In the genomic region with DNA sequence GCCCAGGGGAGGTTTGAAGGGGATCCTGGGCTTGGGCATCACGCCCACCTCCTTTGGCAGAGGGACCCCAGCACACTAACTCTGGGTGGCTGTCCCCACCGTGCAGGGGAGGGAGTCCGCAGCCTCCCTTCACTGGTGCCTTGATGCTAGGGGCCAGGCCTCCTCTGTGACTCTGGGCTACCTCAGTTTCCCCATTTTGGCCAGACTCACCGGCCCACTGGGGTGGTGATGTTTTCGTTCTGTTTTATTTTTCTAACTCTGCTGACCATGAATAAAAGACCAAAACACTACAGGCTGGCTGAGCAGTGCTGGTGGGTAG, we compare ENCODE assay signal across 8 cellular contexts. TPM values are rescaled to one million over a fixed set of nuclear protein-coding genes. Genes with fewer than 3 reads are reported as not detected.
DNase-seq lines count a peak whose midpoint lies in the region; FAIRE-seq and TF ChIP-seq lines count a peak whose summit lies in the region.

No MANE protein-coding gene starts in this region.

- CTCF ChIA-PET in Calu3 (lab: Charles Lee), result no interaction called here

- peak overlapping the region; percentile 90 for H2BK120ac ChIP-seq in trophoblast cell (ENCODE audit: insufficient read depth, low read length, poor library complexity)

- no peaks in the 10 kb centered on the region for H3K9me3 ChIP-seq in Peyer's patch
- H3K9me3 ChIP-seq in trophoblast cell (ENCODE audit: insufficient read depth, low read depth, low read length), result peaks cover 1% of the 10 kb centered on the region

- H3K23ac ChIP-seq in trophoblast cell (ENCODE audit: low read length), result no peak overlapping the region

- H3K27me3 ChIP-seq in Peyer's patch (no peaks in the 10 kb centered on the region), trophoblast cell (ENCODE audit: insufficient read depth, low read length) (no peaks in the 10 kb centered on the region)

- peaks cover 0 to 7% (median 0%) of the 10 kb centered on the region in 3 donors for H3K36me3 ChIP-seq in Peyer's patch
- H3K36me3 ChIP-seq in trophoblast cell (ENCODE audit: control insufficient read depth in 1 of 2, insufficient read depth in 2 of 2, low read length in 2 of 2), result peaks cover 35 to 39% of the 10 kb centered on the region in 2 experiments

- no CpG with 5 or more reads among the region's 5 CpGs for WGBS in trophoblast cell (ENCODE audit: extremely low coverage, insufficient coverage, insufficient read length)

- H3K27me3 Mint-ChIP-seq in Calu3 (ENCODE audit: unreplicated experiment), result no peaks in the 10 kb centered on the region

- H3K4me3 ChIP-seq in Peyer's patch (peak overlapping the region; percentile 30 to 71 (median 64)), epithelial cell of esophagus (ENCODE audit: low read length) (peak overlapping the region; percentile 81), trophoblast cell (ENCODE audit: low read depth, low read length) (no peak overlapping the region)

- H3K9ac ChIP-seq in trophoblast cell (ENCODE audit: low read length), result peak overlapping the region; percentile 2

- peak overlapping the region; percentile 79 for H3K4me3 Mint-ChIP-seq in Calu3 (ENCODE audit: low read depth, unreplicated experiment)

- no peak for TF ChIP-seq POLR2A in Peyer's patch (IDR thresholded peaks at IDR 0.05)

- no peak for TF ChIP-seq CTCF in Calu3 (IDR thresholded peaks at IDR 0.05; ENCODE audit: unreplicated experiment)
- TF ChIP-seq CTCF in Peyer's patch (IDR thresholded peaks at IDR 0.05), result no peak
- TF ChIP-seq CTCF in epithelial cell of esophagus (IDR thresholded peaks at IDR 0.05; ENCODE audit: insufficient read depth, low read depth, low read length, missing control alignments), result no peak

- H2AK5ac ChIP-seq in trophoblast cell (ENCODE audit: low read length), result peak overlapping the region; percentile 99

- peaks cover 22% of the 10 kb centered on the region for H3K79me1 ChIP-seq in trophoblast cell (ENCODE audit: low read length)

- peak overlapping the region; percentile 92 for H2BK12ac ChIP-seq in trophoblast cell (ENCODE audit: low read length)

- H4K12ac ChIP-seq in trophoblast cell (ENCODE audit: low read depth, low read length), result peak overlapping the region; percentile 100

- peak overlapping the region; percentile 100 for H4K91ac ChIP-seq in trophoblast cell (ENCODE audit: low read depth, low read length)

- BruUV-seq in Calu3 (replicated peaks; lab: Mats Ljungman, UMichigan), result no TSS peak

- H3K4me1 Mint-ChIP-seq in Calu3 (ENCODE audit: low read depth, unreplicated experiment), result no peaks in the 10 kb centered on the region

- H3K18ac ChIP-seq in trophoblast cell (ENCODE audit: low read length), result peak overlapping the region; percentile 90

- peak overlapping the region; percentile 85 for H2AFZ ChIP-seq in trophoblast cell (ENCODE audit: insufficient read depth, low read length, poor library complexity)

- peak overlapping the region; percentile 89 for H3K14ac ChIP-seq in trophoblast cell (ENCODE audit: low read length)

- peak overlapping the region; percentile 84 for H3K4me2 ChIP-seq in trophoblast cell (ENCODE audit: low read length)

- H3K27ac Mint-ChIP-seq in Calu3 (ENCODE audit: unreplicated experiment), result peak overlapping the region; percentile 91

- H3K27ac ChIP-seq in Peyer's patch (peak overlapping the region; percentile 75 to 95 (median 86)), trophoblast cell (ENCODE audit: low read depth, low read length) (peak overlapping the region; percentile 37)

- peaks cover 38% of the 10 kb centered on the region for H3K36me3 Mint-ChIP-seq in Calu3 (ENCODE audit: insufficient read depth, unreplicated experiment)

- H4K8ac ChIP-seq in trophoblast cell (ENCODE audit: low read depth, low read length), result peak overlapping the region; percentile 97

- no peaks in the 10 kb centered on the region for H3K9me3 Mint-ChIP-seq in Calu3 (ENCODE audit: low read depth, unreplicated experiment)

- H3K79me2 ChIP-seq in trophoblast cell (ENCODE audit: control insufficient read depth, insufficient read depth, low read length, poor library complexity), result peaks cover 25% of the 10 kb centered on the region

- DNase-seq in Calu3 (no peak), Peyer's patch (no peak), epithelial cell of esophagus (ENCODE audit: low read depth) (no peak), trophoblast cell (no peak), RCC 7860 (ENCODE audit: low spot score) (no peak), DMS79 treated with DMSO at 0.1 percent for 48 hours (lab: John Stamatoyannopoulos, UW) (no peak), middle frontal gyrus (ENCODE audit: extremely low spot score, low spot score) (no peak), inferior parietal cortex (ENCODE audit: extremely low spot score) (no peak)

- H2BK5ac ChIP-seq in trophoblast cell (ENCODE audit: low read depth, low read length, poor library complexity), result peak overlapping the region; percentile 100

- intact Hi-C loops in Calu3 (cut with micrococcal nuclease; ENCODE audit: unreplicated experiment), result no loop called here

- FAIRE-seq in RCC 7860 (lab: Jason Lieb, UNC), result no peak

- peak overlapping the region; percentile 97 for H3K4ac ChIP-seq in trophoblast cell (ENCODE audit: low read depth, low read length)

- H3K4me1 ChIP-seq in Peyer's patch (peaks cover 6 to 42% (median 12%) of the 10 kb centered on the region in 4 donors), trophoblast cell (ENCODE audit: control insufficient read depth in 1 of 2, insufficient read depth in 2 of 2, low read length in 2 of 2) (peaks cover 10 to 12% of the 10 kb centered on the region in 2 experiments)

RNA-seq across cellular contexts. Expression of a gene that starts 0.5 kb away (rescaled TPM):
- total RNA-seq in Calu3 (2022) (50.0 and 63.5 TPM in 2 replicates), Peyer's patch (10 to 100 TPM in 3 of 4 donors, 1 to 10 TPM in 1; 8.8 to 22.3 (median 15.4) TPM)
- polyA plus RNA-seq in trophoblast cell (2013), result 75.4 and 76.0 TPM in 2 replicates

RNA-seq across cellular contexts. Expression of a gene that starts 8.2 kb away (rescaled TPM):
- total RNA-seq in Calu3 (2022), result 151 and 157 TPM in 2 replicates
- total RNA-seq in Peyer's patch, result 100 to 1,000 TPM in 2 of 4 donors, 10 to 100 TPM in 2; 60.9 to 272 (median 113) TPM
- polyA plus RNA-seq in trophoblast cell (2013), result 115 and 117 TPM in 2 replicates

RNA-seq across cellular contexts. Expression of a gene that starts 14.2 kb away (rescaled TPM):
- total RNA-seq in Calu3 (2022), result 29.9 and 36.6 TPM in 2 replicates
- 10 to 100 TPM; 24.8 to 51.1 (median 28.2) TPM for total RNA-seq in Peyer's patch
- 18.4 and 20.0 TPM in 2 replicates for polyA plus RNA-seq in trophoblast cell (2013)

RNA-seq across cellular contexts. Expression of a gene that starts 22.8 kb away (rescaled TPM):
- 3.3 and 4.2 TPM in 2 replicates for total RNA-seq in Calu3 (2022)
- 1 to 10 TPM; 4.1 to 7.0 (median 5.2) TPM for total RNA-seq in Peyer's patch
- polyA plus RNA-seq in trophoblast cell (2013), result 1.4 and 1.6 TPM in 2 replicates

RNA-seq across cellular contexts. Expression of a gene that starts 29.0 kb away (rescaled TPM):
- 3.2 and 11.3 TPM in 2 replicates for total RNA-seq in Calu3 (2022)
- total RNA-seq in Peyer's patch, result 10 to 100 TPM in 3 of 4 donors, 1 to 10 TPM in 1; 3.3 to 35.4 (median 25.3) TPM
- 10.2 and 11.1 TPM in 2 replicates for polyA plus RNA-seq in trophoblast cell (2013)
